ENCODE assay signal across 15 cellular contexts in the genomic region with DNA sequence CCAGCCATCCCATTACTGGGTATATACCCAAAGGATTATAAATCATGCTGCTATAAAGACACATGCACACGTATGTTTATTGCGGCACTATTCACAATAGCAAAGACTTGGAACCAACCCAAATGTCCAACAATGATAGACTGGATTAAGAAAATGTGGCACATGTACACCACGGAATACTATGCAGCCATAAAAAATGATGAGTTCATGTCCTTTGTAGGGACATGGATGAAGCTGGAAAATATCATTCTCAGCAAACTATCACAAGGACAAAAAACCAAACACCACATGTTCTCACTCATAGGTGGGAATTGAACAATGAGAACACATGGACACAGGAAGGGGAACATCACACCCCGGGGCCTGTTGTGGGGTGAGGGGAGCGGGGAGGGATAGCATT. TPM values are rescaled to one million over a fixed set of nuclear protein-coding genes. Genes with fewer than 3 reads are reported as not detected.
"Had no signal": no experiment of that assay in that cellular context is flagged by ENCODE, and none has a peak within 500 bp of the region (broad histone marks: within the 10 kb centered on the region; RNA-seq: fewer than 3 reads in every experiment).

No MANE protein-coding gene starts in this region.

RNA-seq across cellular contexts. Expression of gene TMC2, which starts 29.9 kb away (rescaled TPM):
- total RNA-seq: activated B cell treated with CpG ODN at 0.5 μM for 24 hours; activated CD4-positive, alpha-beta memory T cell treated with anti-CD3 and anti-CD28 coated beads for 36 hours; activated CD4-positive, alpha-beta memory T cell treated with anti-CD3 and anti-CD28 coated beads, Interleukin-2, amount 10 ng/mL, durations not matched to agents 7 days and 5 days; activated CD4-positive, alpha-beta T cell treated with anti-CD3 and anti-CD28 coated beads for 36 hours; activated CD4-positive, alpha-beta T cell treated with anti-CD3 and anti-CD28 coated beads, Interleukin-2, amount 10 ng/mL, durations not matched to agents 24 days and 14 days; activated CD4-positive, alpha-beta T cell treated with anti-CD3 and anti-CD28 coated beads, Interleukin-2, amount 10 ng/mL, durations not matched to agents 7 days and 5 days; activated CD8-positive, alpha-beta memory T cell treated with anti-CD3 and anti-CD28 coated beads for 36 hours; activated CD8-positive, alpha-beta memory T cell treated with anti-CD3 and anti-CD28 coated beads, Interleukin-2, amount 10 ng/mL, durations not matched to agents 7 days and 5 days; activated CD8-positive, alpha-beta T cell treated with anti-CD3 and anti-CD28 coated beads for 36 hours; activated CD8-positive, alpha-beta T cell treated with anti-CD3 and anti-CD28 coated beads, Interleukin-2, amount 10 ng/mL, durations not matched to agents 7 days and 5 days; T-cell; T-helper 1 cell treated with Interleukin-12 subunit alpha and Interleukin-12 subunit beta and Interleukin-4 antibody, amounts not matched to agents 30 ng/mL and 1 ng/mL, for 36 hours; T-helper 17 cell; T-helper 2 cell treated with Interferon-gamma antibody and Interleukin-4, amounts not matched to agents 100 ng/mL and 5 ng/mL, for 36 hours; WTC11 had no signal
